In genomic region chr6:122692175-122692598, GRCh38 we compare ENCODE assay signal across 1 cellular context.
TF ChIP-seq lines count a peak whose summit lies in the region.

No MANE protein-coding gene starts in this region.

TF ChIP-seq in GM23338, 12 proteins besides CTCF, POLR2A, EP300 and RAD21 (continued from another document):
- TF ChIP-seq, protein P1, sequence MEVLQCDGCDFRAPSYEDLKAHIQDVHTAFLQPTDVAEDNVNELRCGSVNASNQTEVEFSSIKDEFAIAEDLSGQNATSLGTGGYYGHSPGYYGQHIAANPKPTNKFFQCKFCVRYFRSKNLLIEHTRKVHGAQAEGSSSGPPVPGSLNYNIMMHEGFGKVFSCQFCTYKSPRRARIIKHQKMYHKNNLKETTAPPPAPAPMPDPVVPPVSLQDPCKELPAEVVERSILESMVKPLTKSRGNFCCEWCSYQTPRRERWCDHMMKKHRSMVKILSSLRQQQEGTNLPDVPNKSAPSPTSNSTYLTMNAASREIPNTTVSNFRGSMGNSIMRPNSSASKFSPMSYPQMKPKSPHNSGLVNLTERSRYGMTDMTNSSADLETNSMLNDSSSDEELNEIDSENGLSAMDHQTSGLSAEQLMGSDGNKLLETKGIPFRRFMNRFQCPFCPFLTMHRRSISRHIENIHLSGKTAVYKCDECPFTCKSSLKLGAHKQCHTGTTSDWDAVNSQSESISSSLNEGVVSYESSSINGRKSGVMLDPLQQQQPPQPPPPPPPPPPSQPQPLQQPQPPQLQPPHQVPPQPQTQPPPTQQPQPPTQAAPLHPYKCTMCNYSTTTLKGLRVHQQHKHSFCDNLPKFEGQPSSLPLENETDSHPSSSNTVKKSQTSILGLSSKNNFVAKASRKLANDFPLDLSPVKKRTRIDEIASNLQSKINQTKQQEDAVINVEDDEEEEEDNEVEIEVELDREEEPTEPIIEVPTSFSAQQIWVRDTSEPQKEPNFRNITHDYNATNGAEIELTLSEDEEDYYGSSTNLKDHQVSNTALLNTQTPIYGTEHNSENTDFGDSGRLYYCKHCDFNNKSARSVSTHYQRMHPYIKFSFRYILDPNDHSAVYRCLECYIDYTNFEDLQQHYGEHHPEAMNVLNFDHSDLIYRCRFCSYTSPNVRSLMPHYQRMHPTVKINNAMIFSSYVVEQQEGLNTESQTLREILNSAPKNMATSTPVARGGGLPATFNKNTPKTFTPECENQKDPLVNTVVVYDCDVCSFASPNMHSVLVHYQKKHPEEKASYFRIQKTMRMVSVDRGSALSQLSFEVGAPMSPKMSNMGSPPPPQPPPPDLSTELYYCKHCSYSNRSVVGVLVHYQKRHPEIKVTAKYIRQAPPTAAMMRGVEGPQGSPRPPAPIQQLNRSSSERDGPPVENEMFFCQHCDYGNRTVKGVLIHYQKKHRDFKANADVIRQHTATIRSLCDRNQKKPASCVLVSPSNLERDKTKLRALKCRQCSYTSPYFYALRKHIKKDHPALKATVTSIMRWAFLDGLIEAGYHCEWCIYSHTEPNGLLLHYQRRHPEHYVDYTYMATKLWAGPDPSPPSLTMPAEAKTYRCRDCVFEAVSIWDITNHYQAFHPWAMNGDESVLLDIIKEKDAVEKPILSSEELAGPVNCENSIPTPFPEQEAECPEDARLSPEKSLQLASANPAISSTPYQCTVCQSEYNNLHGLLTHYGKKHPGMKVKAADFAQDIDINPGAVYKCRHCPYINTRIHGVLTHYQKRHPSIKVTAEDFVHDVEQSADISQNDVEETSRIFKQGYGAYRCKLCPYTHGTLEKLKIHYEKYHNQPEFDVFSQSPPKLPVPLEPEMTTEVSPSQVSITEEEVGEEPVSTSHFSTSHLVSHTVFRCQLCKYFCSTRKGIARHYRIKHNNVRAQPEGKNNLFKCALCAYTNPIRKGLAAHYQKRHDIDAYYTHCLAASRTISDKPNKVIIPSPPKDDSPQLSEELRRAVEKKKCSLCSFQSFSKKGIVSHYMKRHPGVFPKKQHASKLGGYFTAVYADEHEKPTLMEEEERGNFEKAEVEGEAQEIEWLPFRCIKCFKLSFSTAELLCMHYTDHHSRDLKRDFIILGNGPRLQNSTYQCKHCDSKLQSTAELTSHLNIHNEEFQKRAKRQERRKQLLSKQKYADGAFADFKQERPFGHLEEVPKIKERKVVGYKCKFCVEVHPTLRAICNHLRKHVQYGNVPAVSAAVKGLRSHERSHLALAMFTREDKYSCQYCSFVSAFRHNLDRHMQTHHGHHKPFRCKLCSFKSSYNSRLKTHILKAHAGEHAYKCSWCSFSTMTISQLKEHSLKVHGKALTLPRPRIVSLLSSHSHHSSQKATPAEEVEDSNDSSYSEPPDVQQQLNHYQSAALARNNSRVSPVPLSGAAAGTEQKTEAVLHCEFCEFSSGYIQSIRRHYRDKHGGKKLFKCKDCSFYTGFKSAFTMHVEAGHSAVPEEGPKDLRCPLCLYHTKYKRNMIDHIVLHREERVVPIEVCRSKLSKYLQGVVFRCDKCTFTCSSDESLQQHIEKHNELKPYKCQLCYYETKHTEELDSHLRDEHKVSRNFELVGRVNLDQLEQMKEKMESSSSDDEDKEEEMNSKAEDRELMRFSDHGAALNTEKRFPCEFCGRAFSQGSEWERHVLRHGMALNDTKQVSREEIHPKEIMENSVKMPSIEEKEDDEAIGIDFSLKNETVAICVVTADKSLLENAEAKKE (CRISPR knock-in tag; IDR thresholded peaks at IDR 0.05) = peak; percentile 50
